1 cellular context compared by ENCODE assay signal in genomic region chr5:36438765-36439501, GRCh38.
TF ChIP-seq lines count a peak whose summit lies in the region.

No MANE protein-coding gene starts in this region.

TF ChIP-seq in GM23338, 12 proteins besides CTCF, POLR2A, EP300 and RAD21 (continued from another document):
- TF ChIP-seq REST (IDR thresholded peaks at IDR 0.05; ENCODE audit: unreplicated experiment): no peak
- TF ChIP-seq STAT1 (IDR thresholded peaks at IDR 0.05; ENCODE audit: unreplicated experiment): no peak
- TF ChIP-seq ETS1 (IDR thresholded peaks at IDR 0.05): no peak
- no peak for TF ChIP-seq CREB1 (CRISPR knock-in tag; IDR thresholded peaks at IDR 0.05; ENCODE audit: low read depth)
- TF ChIP-seq EZH2phosphoT487 (IDR thresholded peaks at IDR 0.05; ENCODE audit: unreplicated experiment): no peak
